ENCODE assay signal across 8 cellular contexts in the genomic region with DNA sequence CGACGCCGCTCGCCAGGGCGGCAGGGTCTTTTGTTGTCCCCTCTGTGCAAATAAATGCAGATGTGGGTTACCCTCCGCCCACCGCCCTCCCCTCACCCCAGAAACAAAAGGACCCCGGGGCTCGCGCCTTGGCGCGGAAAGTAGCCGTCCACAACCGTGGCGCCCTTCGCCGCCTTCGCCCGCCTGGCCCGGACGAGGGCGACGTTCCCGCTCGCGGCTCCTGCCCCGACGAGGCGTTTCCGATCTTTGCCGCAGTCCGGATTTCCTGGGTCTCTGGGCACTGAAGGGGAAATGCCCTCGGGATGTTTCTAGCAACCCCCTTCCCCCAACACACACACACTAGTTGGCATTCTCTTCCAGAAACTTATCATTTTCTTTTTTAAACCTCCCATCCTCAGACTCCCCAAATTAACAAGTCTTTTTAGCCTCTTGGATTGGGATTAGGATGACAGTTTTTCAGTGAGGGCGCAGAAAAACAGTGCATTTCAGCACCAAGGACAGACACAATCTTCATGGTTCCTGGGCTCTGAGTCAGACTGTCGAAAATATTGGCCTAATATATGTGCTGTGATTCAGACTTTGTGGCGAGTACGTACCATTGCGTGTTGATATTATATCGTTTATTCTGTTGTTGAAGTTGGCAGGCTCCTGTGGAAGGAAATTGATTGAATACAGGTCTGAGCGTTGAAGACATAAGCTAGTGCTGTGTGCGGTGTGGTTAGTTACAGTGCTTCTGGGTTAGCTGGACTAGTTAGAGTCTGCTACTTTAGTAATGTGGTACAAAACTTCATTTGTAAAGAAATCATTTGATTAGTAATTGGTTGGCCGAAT. TPM values are rescaled to one million over a fixed set of nuclear protein-coding genes. Genes with fewer than 3 reads are reported as not detected.
DNase-seq lines count a peak whose midpoint lies in the region; ATAC-seq and TF ChIP-seq lines count a peak whose summit lies in the region.

No MANE protein-coding gene starts in this region.

- no peaks in the 10 kb centered on the region for H3F3A ChIP-seq in smooth muscle cell (ENCODE audit: low read depth)

- peaks cover 4% of the 10 kb centered on the region for H3K4me1 ChIP-seq in smooth muscle cell (ENCODE audit: low read depth)

- 12% methylated on average over 41 of the region's 42 CpGs for WGBS in smooth muscle cell (ENCODE audit: low lambda C conversion rate)

- H3K9me3 ChIP-seq in smooth muscle cell (replicated peaks; ENCODE audit: low read depth) = no peaks in the 10 kb centered on the region

- DNase-seq in ELR (ENCODE audit: low read depth) = peak; percentile 65
- peak; percentile 60 for DNase-seq in NCI-H146 treated with DMSO at 0.1 percent for 48 hours (lab: John Stamatoyannopoulos, UW; ENCODE audit: unreplicated experiment)
- peak; percentile 56 for DNase-seq in MCF 10A (ENCODE audit: unreplicated experiment)
- peak; percentile 84 for DNase-seq in iris pigment epithelial cell (ENCODE audit: low read depth)
- no peak for DNase-seq in smooth muscle cell (lab: John Stamatoyannopoulos, UW; ENCODE audit: unreplicated experiment)
- DNase-seq in SKM-1 treated with dmso at 0.1 percent for 144 hours (lab: John Stamatoyannopoulos, UW; ENCODE audit: unreplicated experiment) = no peak
- DNase-seq in effector CD4-positive, alpha-beta T cell = no peak

- no peaks in the 10 kb centered on the region for H3K36me3 Mint-ChIP-seq in MCF 10A (ENCODE audit: insufficient read depth, unreplicated experiment)

- POLR2A ChIA-PET in MCF 10A (lab: Yijun Ruan, JAX) = no interaction called here

- intact Hi-C loops in MCF 10A (cut with micrococcal nuclease) = no loop called here

- TF ChIP-seq CTCF in MCF 10A (IDR thresholded peaks at IDR 0.05; ENCODE audit: unreplicated experiment) (no peak), smooth muscle cell (IDR thresholded peaks at IDR 0.05; ENCODE audit: borderline replicate concordance, insufficient read depth, poor library complexity, severe bottlenecking) (no peak)

- H3K4me1 Mint-ChIP-seq in MCF 10A (ENCODE audit: insufficient read depth, unreplicated experiment) = no peaks in the 10 kb centered on the region

- no peaks in the 10 kb centered on the region for H4K20me1 ChIP-seq in smooth muscle cell (ENCODE audit: low read depth)

- H3K4me2 ChIP-seq in smooth muscle cell = peak overlapping the region; percentile 94

- no peak overlapping the region for H2AFZ ChIP-seq in smooth muscle cell (ENCODE audit: low read depth)

- no peak overlapping the region for H3K27ac Mint-ChIP-seq in MCF 10A (ENCODE audit: low read depth, unreplicated experiment)

- ATAC-seq in GM19455 (IDR thresholded peaks at IDR 0.05; ENCODE audit: unreplicated experiment) = no peak

- H3K27me3 Mint-ChIP-seq in MCF 10A (ENCODE audit: insufficient read depth, unreplicated experiment) = peaks cover 10% of the 10 kb centered on the region

- peaks cover 34% of the 10 kb centered on the region for H3K27me3 ChIP-seq in smooth muscle cell (ENCODE audit: low read depth)

- BruUV-seq in MCF 10A (replicated peaks; lab: Mats Ljungman, UMichigan) = no TSS peak

- CTCF ChIA-PET in MCF 10A (lab: Yijun Ruan, JAX) = interaction anchor here (0.9 kb wide), 1 partner anchor 401 kb away, joined by 3 read pairs; no protein-coding TSS in a partner anchor

- peaks cover 7% of the 10 kb centered on the region for H3K9me3 Mint-ChIP-seq in MCF 10A (ENCODE audit: unreplicated experiment)

- peak overlapping the region; percentile 57 for H3K4me3 ChIP-seq in smooth muscle cell

- H3K9ac ChIP-seq in smooth muscle cell (ENCODE audit: low read depth) = no peak overlapping the region

- H3K36me3 ChIP-seq in smooth muscle cell (ENCODE audit: low read depth) = no peaks in the 10 kb centered on the region

- no peak overlapping the region for H3K27ac ChIP-seq in smooth muscle cell (ENCODE audit: low read depth)

- no peak overlapping the region for H3K4me3 Mint-ChIP-seq in MCF 10A (ENCODE audit: unreplicated experiment)

- H3K79me2 ChIP-seq in smooth muscle cell (ENCODE audit: low read depth) = no peaks in the 10 kb centered on the region

RNA-seq across cellular contexts. Expression of a gene that starts 0.8 kb away (rescaled TPM):
- total RNA-seq in MCF 10A (2022) (not detected in 2 replicates), smooth muscle cell (0.63 TPM in 1 of 2 replicates, not detected in the other)
- polyA plus RNA-seq in smooth muscle cell = 0.31 TPM in 1 of 2 replicates, not detected in the other

Comparison
In these comparisons a context has a peak if more than half of its experiments do, and no peak if none do; other contexts are left out.
1. DNase-seq: peak in ELR (single experiment), NCI-H146 treated with DMSO at 0.1 percent for 48 hours (single experiment), MCF 10A (single experiment) and iris pigment epithelial cell (single experiment); none in smooth muscle cell (single experiment), SKM-1 treated with dmso at 0.1 percent for 144 hours (single experiment) and effector CD4-positive, alpha-beta T cell (single experiment).